Comparison of ENCODE assay signal across 8 cellular contexts in genomic region chr9:34603610-34604231, GRCh38. TPM values are rescaled to one million over a fixed set of nuclear protein-coding genes. Genes with fewer than 3 reads are reported as not detected.
DNase-seq lines count a peak whose midpoint lies in the region; ATAC-seq and TF ChIP-seq lines count a peak whose summit lies in the region.

No MANE protein-coding gene starts in this region.

- peaks cover 8% of the 10 kb centered on the region for H3K27me3 Mint-ChIP-seq in activated CD4-positive, alpha-beta T cell treated with anti-CD3 and anti-CD28 coated beads, Interleukin-2, amount 10 ng/mL, durations not matched to agents 7 days and 5 days

- TF ChIP-seq CTCF in GM12875 (IDR thresholded peaks at IDR 0.05; ENCODE audit: borderline replicate concordance, insufficient read depth, low read depth, low read length) (peak; percentile 84), lower leg skin (IDR thresholded peaks at IDR 0.05) (peak in 1 of 3 donors; percentile 48)

- no peaks in the 10 kb centered on the region for H3K36me3 Mint-ChIP-seq in activated CD4-positive, alpha-beta T cell treated with anti-CD3 and anti-CD28 coated beads, Interleukin-2, amount 10 ng/mL, durations not matched to agents 7 days and 5 days (ENCODE audit: low read depth)

- intact Hi-C loops in lower leg skin (cut with DNase I; ENCODE audit: low total_unique reads): no loop called here

- H3K27ac Mint-ChIP-seq in activated CD4-positive, alpha-beta T cell treated with anti-CD3 and anti-CD28 coated beads, Interleukin-2, amount 10 ng/mL, durations not matched to agents 7 days and 5 days: no peak overlapping the region

- H3K4me1 Mint-ChIP-seq in activated CD4-positive, alpha-beta T cell treated with anti-CD3 and anti-CD28 coated beads, Interleukin-2, amount 10 ng/mL, durations not matched to agents 7 days and 5 days: no peaks in the 10 kb centered on the region

- no peak overlapping the region for H3K4me3 ChIP-seq in GM12875 (ENCODE audit: low read depth, low read length)
- no peak overlapping the region for H3K4me3 ChIP-seq in lower leg skin (ENCODE audit: low read depth, poor library complexity, severe bottlenecking)

- no peaks in the 10 kb centered on the region for H3K9me3 Mint-ChIP-seq in activated CD4-positive, alpha-beta T cell treated with anti-CD3 and anti-CD28 coated beads, Interleukin-2, amount 10 ng/mL, durations not matched to agents 7 days and 5 days

- no peak overlapping the region for H3K4me3 Mint-ChIP-seq in activated CD4-positive, alpha-beta T cell treated with anti-CD3 and anti-CD28 coated beads, Interleukin-2, amount 10 ng/mL, durations not matched to agents 7 days and 5 days

- ATAC-seq in HG03280 (IDR thresholded peaks at IDR 0.05; ENCODE audit: unreplicated experiment) (peak; percentile 73), GM21390 (IDR thresholded peaks at IDR 0.05; ENCODE audit: unreplicated experiment) (no peak)

- peak; percentile 41 for DNase-seq in NCI-H524 treated with DMSO at 0.1 percent for 48 hours (lab: John Stamatoyannopoulos, UW)
- DNase-seq in activated CD4-positive, alpha-beta T cell treated with anti-CD3 and anti-CD28 coated beads, Interleukin-2, amount 10 ng/mL, durations not matched to agents 7 days and 5 days: peak; percentile 85
- peak; percentile 72 for DNase-seq in dedifferentiated amniotic fluid mesenchymal stem cell (ENCODE audit: extremely low spot score)
- DNase-seq in lower leg skin (ENCODE audit: low spot score in 2 of 2): peak; percentile 80 to 97
- peak; percentile 49 for DNase-seq in stimulated activated CD8-positive, alpha-beta memory T cell treated with anti-CD3 and anti-CD28 coated beads, Interleukin-12 subunit alpha, Interleukin-12 subunit beta, amount 100 ng/mL, for 24 hours (ENCODE audit: extremely low read depth)

- POLR2A ChIA-PET in activated CD4-positive, alpha-beta T cell treated with anti-CD3 and anti-CD28 coated beads, Interleukin-2, amount 10 ng/mL, durations not matched to agents 7 days and 5 days (lab: Charles Lee): no interaction called here

- CTCF ChIA-PET in activated CD4-positive, alpha-beta T cell treated with anti-CD3 and anti-CD28 coated beads, Interleukin-2, amount 10 ng/mL, durations not matched to agents 7 days and 5 days (lab: Charles Lee): interaction anchor here (0.6 to 3.4 kb wide), 20 partner anchors 10 to 257 kb away, joined by 3 to 12 read pairs (median 4); partner anchors contain the start of genes DCTN3 and GALT

- WGBS in lower leg skin, 2 donors: 64 to 66% methylated on average over 4 of the region's 4 CpGs

- no peak for TF ChIP-seq POLR2A in lower leg skin (IDR thresholded peaks at IDR 0.05)

RNA-seq across cellular contexts. Expression of gene RPP25L, which starts 8.2 kb away (rescaled TPM):
- 10 to 100 TPM; 22.7 to 26.8 TPM for total RNA-seq in activated CD4-positive, alpha-beta T cell treated with anti-CD3 and anti-CD28 coated beads, Interleukin-2, amount 10 ng/mL, durations not matched to agents 7 days and 5 days
- total RNA-seq in lower leg skin: 10 to 100 TPM; 17.0 to 39.0 (median 26.6) TPM

RNA-seq across cellular contexts. Expression of gene CNTFR, which starts 14.2 kb away (rescaled TPM):
- not detected for total RNA-seq in activated CD4-positive, alpha-beta T cell treated with anti-CD3 and anti-CD28 coated beads, Interleukin-2, amount 10 ng/mL, durations not matched to agents 7 days and 5 days
- 10 to 100 TPM in 1 of 4 donors, 1 to 10 TPM in 3; 2.5 to 13.4 (median 3.9) TPM for total RNA-seq in lower leg skin

RNA-seq across cellular contexts. Expression of gene DCTN3, which starts 16.6 kb away (rescaled TPM):
- 100 to 1,000 TPM; 150 to 153 TPM for total RNA-seq in activated CD4-positive, alpha-beta T cell treated with anti-CD3 and anti-CD28 coated beads, Interleukin-2, amount 10 ng/mL, durations not matched to agents 7 days and 5 days
- total RNA-seq in lower leg skin: 100 to 1,000 TPM in 3 of 4 donors, 10 to 100 TPM in 1; 80.8 to 166 (median 127) TPM

RNA-seq across cellular contexts. Expression of gene ARID3C, which starts 25.1 kb away (rescaled TPM):
- total RNA-seq in activated CD4-positive, alpha-beta T cell treated with anti-CD3 and anti-CD28 coated beads, Interleukin-2, amount 10 ng/mL, durations not matched to agents 7 days and 5 days: under 1 TPM; 0.46 to 0.69 TPM
- under 1 TPM in 2 of 4 donors, not detected in 2; 0.23 to 0.34 TPM for total RNA-seq in lower leg skin

RNA-seq across cellular contexts. Expression of gene SIGMAR1, which starts 33.9 kb away (rescaled TPM):
- 10 to 100 TPM; 57.7 to 62.2 TPM for total RNA-seq in activated CD4-positive, alpha-beta T cell treated with anti-CD3 and anti-CD28 coated beads, Interleukin-2, amount 10 ng/mL, durations not matched to agents 7 days and 5 days
- total RNA-seq in lower leg skin: 100 to 1,000 TPM in 3 of 4 donors, 10 to 100 TPM in 1; 99.1 to 130 (median 107) TPM
